In genomic region chr5:140575309-140575708, GRCh38 we compare ENCODE assay signal across 7 cellular contexts. TPM values are rescaled to one million over a fixed set of nuclear protein-coding genes. Genes with fewer than 3 reads are reported as not detected.
DNase-seq lines count a peak whose midpoint lies in the region; ATAC-seq and TF ChIP-seq lines count a peak whose summit lies in the region.
"Had no signal": no experiment of that assay in that cellular context is flagged by ENCODE, and none has a peak within 500 bp of the region (broad histone marks: within the 10 kb centered on the region; RNA-seq: fewer than 3 reads in every experiment).

No MANE protein-coding gene starts in this region.

- peaks cover 8% of the 10 kb centered on the region for H3K4me1 Mint-ChIP-seq in activated naive CD4-positive, alpha-beta T cell treated with anti-CD3 and anti-CD28 coated beads for 36 hours (ENCODE audit: low read depth)
- peaks cover 6% of the 10 kb centered on the region for H3K4me1 Mint-ChIP-seq in type B pancreatic cell (ENCODE audit: unreplicated experiment)

- intact Hi-C loops in activated naive CD4-positive, alpha-beta T cell treated with anti-CD3 and anti-CD28 coated beads for 36 hours (cut with micrococcal nuclease) = loop anchor here (1.0 kb wide), 1 partner anchor 145 kb away; no protein-coding TSS in a partner anchor

- TF ChIP-seq CTCF in foreskin keratinocyte (conservative IDR thresholded peaks at IDR 0.05) (peak; percentile 58), type B pancreatic cell (conservative IDR thresholded peaks at IDR 0.05) (peak; percentile 26)

- H3K36me3 Mint-ChIP-seq in activated naive CD4-positive, alpha-beta T cell treated with anti-CD3 and anti-CD28 coated beads for 36 hours (ENCODE audit: low read depth) = peaks cover 5% of the 10 kb centered on the region
- no peaks in the 10 kb centered on the region for H3K36me3 Mint-ChIP-seq in type B pancreatic cell

- H3K27ac ChIP-seq in foreskin keratinocyte = no peak overlapping the region
- H3K27ac ChIP-seq: coronary artery had no signal

- H3K9me3 Mint-ChIP-seq in activated naive CD4-positive, alpha-beta T cell treated with anti-CD3 and anti-CD28 coated beads for 36 hours = no peaks in the 10 kb centered on the region
- H3K9me3 Mint-ChIP-seq in type B pancreatic cell = no peaks in the 10 kb centered on the region

- no peak overlapping the region for H3K4me3 Mint-ChIP-seq in activated naive CD4-positive, alpha-beta T cell treated with anti-CD3 and anti-CD28 coated beads for 36 hours
- H3K4me3 Mint-ChIP-seq in type B pancreatic cell = no peak overlapping the region

- no peaks in the 10 kb centered on the region for H3K4me1 ChIP-seq in foreskin keratinocyte

- ATAC-seq in foreskin keratinocyte = no peak
- no peak for ATAC-seq in GM18909 (IDR thresholded peaks at IDR 0.05; ENCODE audit: poor library complexity, unreplicated experiment)

- no peak overlapping the region for H3K27ac Mint-ChIP-seq in activated naive CD4-positive, alpha-beta T cell treated with anti-CD3 and anti-CD28 coated beads for 36 hours
- H3K27ac Mint-ChIP-seq in type B pancreatic cell = no peak overlapping the region

- peak; percentile 44 for DNase-seq in activated naive CD4-positive, alpha-beta T cell treated with anti-CD3 and anti-CD28 coated beads for 36 hours
- DNase-seq in activated naive CD4-positive, alpha-beta T cell treated with anti-CD3 and anti-CD28 coated beads, Interleukin-2, amount 50 U/mL, for 16 hours = no peak
- no peak for DNase-seq in foreskin keratinocyte
- DNase-seq in type B pancreatic cell (ENCODE audit: extremely low spot score, unreplicated experiment) = no peak
- DNase-seq in activated effector memory CD4-positive, alpha-beta T cell treated with anti-CD3 and anti-CD28 coated beads, Interleukin-2, amount 50 U/mL, for 16 hours = no peak

- H3K27me3 Mint-ChIP-seq in activated naive CD4-positive, alpha-beta T cell treated with anti-CD3 and anti-CD28 coated beads for 36 hours (ENCODE audit: low read depth) = no peaks in the 10 kb centered on the region
- no peaks in the 10 kb centered on the region for H3K27me3 Mint-ChIP-seq in type B pancreatic cell

- H3K27me3 ChIP-seq in foreskin keratinocyte = no peaks in the 10 kb centered on the region

- CTCF ChIA-PET in activated naive CD4-positive, alpha-beta T cell treated with anti-CD3 and anti-CD28 coated beads for 36 hours (lab: Charles Lee) = no interaction called here

RNA-seq across cellular contexts. Expression of gene SLC35A4, which starts 10.7 kb away (rescaled TPM):
- total RNA-seq in activated naive CD4-positive, alpha-beta T cell treated with anti-CD3 and anti-CD28 coated beads for 36 hours = 10 to 100 TPM; 57.1 to 60.1 TPM
- total RNA-seq in foreskin keratinocyte (36.3 and 36.4 TPM in 2 replicates), type B pancreatic cell (ENCODE audit: low replicate concordance) (82.6 and 85.8 TPM in 2 replicates)
- polyA plus RNA-seq in foreskin keratinocyte = 45.7 and 46.3 TPM in 2 replicates

RNA-seq across cellular contexts. Expression of gene APBB3, which starts 10.9 kb away (rescaled TPM):
- 10 to 100 TPM; 15.4 to 16.5 TPM for total RNA-seq in activated naive CD4-positive, alpha-beta T cell treated with anti-CD3 and anti-CD28 coated beads for 36 hours
- total RNA-seq in foreskin keratinocyte = 4.1 and 4.4 TPM in 2 replicates
- 4.5 and 5.0 TPM in 2 replicates for polyA plus RNA-seq in foreskin keratinocyte
- total RNA-seq in type B pancreatic cell (ENCODE audit: low replicate concordance) = 26.9 and 61.4 TPM in 2 replicates

RNA-seq across cellular contexts. Expression of gene SRA1, which starts 18.0 kb away (rescaled TPM):
- 10 to 100 TPM; 38.0 to 39.6 TPM for total RNA-seq in activated naive CD4-positive, alpha-beta T cell treated with anti-CD3 and anti-CD28 coated beads for 36 hours
- total RNA-seq in foreskin keratinocyte = 44.0 and 49.1 TPM in 2 replicates
- 66.2 and 74.5 TPM in 2 replicates for polyA plus RNA-seq in foreskin keratinocyte
- total RNA-seq in type B pancreatic cell (ENCODE audit: low replicate concordance) = 32.9 and 36.3 TPM in 2 replicates

RNA-seq across cellular contexts. Expression of gene EIF4EBP3, which starts 27.8 kb away (rescaled TPM):
- total RNA-seq in activated naive CD4-positive, alpha-beta T cell treated with anti-CD3 and anti-CD28 coated beads for 36 hours = 10 to 100 TPM; 27.2 to 28.5 TPM
- total RNA-seq in foreskin keratinocyte (2.5 and 4.4 TPM in 2 replicates), type B pancreatic cell (ENCODE audit: low replicate concordance) (4.8 and 8.4 TPM in 2 replicates)
- 10.4 and 11.6 TPM in 2 replicates for polyA plus RNA-seq in foreskin keratinocyte

RNA-seq across cellular contexts. Expression of gene CD14, which starts 57.7 kb away (rescaled TPM):
- total RNA-seq in activated naive CD4-positive, alpha-beta T cell treated with anti-CD3 and anti-CD28 coated beads for 36 hours = under 1 TPM; 0.14 to 0.20 TPM
- total RNA-seq in foreskin keratinocyte (not detected in 2 replicates), type B pancreatic cell (ENCODE audit: low replicate concordance) (0.17 TPM in 1 of 2 replicates, not detected in the other)
- polyA plus RNA-seq in foreskin keratinocyte = 0.11 and 0.12 TPM in 2 replicates
